ENCODE assay signal across 18 cellular contexts in the genomic region with DNA sequence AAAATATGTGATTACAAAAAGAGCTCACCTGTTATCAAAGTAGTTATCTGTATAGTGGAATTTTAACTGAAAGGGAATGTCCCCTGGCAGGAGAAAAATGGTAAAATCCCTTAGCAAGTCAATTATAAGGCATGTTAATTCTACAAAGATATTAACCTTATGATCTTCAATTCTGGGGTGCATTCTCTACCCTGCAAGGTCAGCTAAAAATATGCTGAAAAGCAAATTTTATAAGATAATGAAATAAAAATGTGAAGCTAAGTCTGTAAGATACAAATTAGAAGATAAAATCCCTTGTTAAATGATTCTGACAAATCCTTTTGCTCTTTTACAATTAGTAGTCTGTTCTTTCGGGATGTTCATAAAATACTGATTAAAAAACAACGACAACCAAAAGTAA.
DNase-seq lines count a peak whose midpoint lies in the region; ATAC-seq, FAIRE-seq and TF ChIP-seq lines count a peak whose summit lies in the region.
"Had no signal": no experiment of that assay in that cellular context is flagged by ENCODE, and none has a peak within 500 bp of the region (broad histone marks: within the 10 kb centered on the region; RNA-seq: fewer than 3 reads in every experiment).

No MANE protein-coding gene starts in this region.

- CTCF ChIA-PET in A549 (lab: Yijun Ruan, JAX): interaction anchor here (1.3 kb wide), 1 partner anchor 108 kb away, joined by 3 read pairs; no protein-coding TSS in a partner anchor

- POLR2A ChIA-PET in A549 (lab: Yijun Ruan, JAX): no interaction called here

- no peak overlapping the region for H3K4me2 ChIP-seq in A549
- H3K4me2 ChIP-seq in OCI-LY3 (ENCODE audit: low read length): peak overlapping the region; percentile 14; the same call in 1 of the 2 replicates

- no peak for TF ChIP-seq CTCF in A549 (IDR thresholded peaks at IDR 0.05)
- no peak for TF ChIP-seq CTCF in HL-60 (IDR thresholded peaks at IDR 0.05; ENCODE audit: insufficient read depth, low read length)
- no peak for TF ChIP-seq CTCF in OCI-LY3 (IDR thresholded peaks at IDR 0.05; ENCODE audit: low read depth, low read length)

- H3K4me1 ChIP-seq in A549: no peaks in the 10 kb centered on the region
- peaks cover 44% of the 10 kb centered on the region for H3K4me1 ChIP-seq in OCI-LY3 (ENCODE audit: low read length)
- H3K4me1 ChIP-seq: Caco-2 had no signal

- intact Hi-C loops in head of caudate nucleus (cut with DNase I): no loop called here

- TF ChIP-seq EP300 in A549 (IDR thresholded peaks at IDR 0.05): no peak

- H4K20me1 ChIP-seq in OCI-LY3 (ENCODE audit: insufficient read depth, low read length): peaks cover 12% of the 10 kb centered on the region; the same call in 1 of the 2 replicates

- ATAC-seq in A549 (no peak), GM21786 (IDR thresholded peaks at IDR 0.05; ENCODE audit: unreplicated experiment) (no peak)
- ATAC-seq: CD8-positive, alpha-beta T cell had no signal

- no peaks in the 10 kb centered on the region for H3K27me3 ChIP-seq in HL-60 (ENCODE audit: insufficient read depth, poor library complexity, severe bottlenecking)
- H3K27me3 ChIP-seq in OCI-LY3 (ENCODE audit: low read depth, low read length): no peaks in the 10 kb centered on the region

- no peak overlapping the region for H3K9ac ChIP-seq in OCI-LY3 (ENCODE audit: low read length)
- H3K9ac ChIP-seq: GM23248 had no signal

- H3K4me3 ChIP-seq in A549 (no peak overlapping the region), HL-60 (replicated peaks; ENCODE audit: insufficient read depth, low read length) (no peak overlapping the region), OCI-LY3 (ENCODE audit: low read length) (no peak overlapping the region)
- H3K4me3 ChIP-seq: GM23248 had no signal

- no peak overlapping the region for H2AFZ ChIP-seq in OCI-LY3 (ENCODE audit: low read depth, low read length)
- H2AFZ ChIP-seq: GM23248 had no signal

- H3K27ac ChIP-seq in A549: no peak overlapping the region
- peak overlapping the region; percentile 80 for H3K27ac ChIP-seq in HL-60 (replicated peaks)
- H3K27ac ChIP-seq in OCI-LY3 (ENCODE audit: low read length): no peak overlapping the region
- H3K27ac ChIP-seq: C4-2B, GM23248 had no signal

- H3K79me2 ChIP-seq in OCI-LY3 (ENCODE audit: low read length): no peaks in the 10 kb centered on the region; the same call in 1 of the 2 replicates

- H3K9me3 ChIP-seq in A549: no peaks in the 10 kb centered on the region
- H3K9me3 ChIP-seq in OCI-LY3 (ENCODE audit: insufficient read depth, low read length): no peaks in the 10 kb centered on the region
- H3K9me3 ChIP-seq: Caco-2 had no signal

- DNase-seq in A549 (ENCODE audit: low read depth in 1 of 2, low spot score in 1 of 2) (no peak), HL-60 (ENCODE audit: low read depth in 1 of 2, low spot score in 1 of 2) (no peak), T-helper 1 cell (no peak), head of caudate nucleus (no peak)
- DNase-seq: 8988T; Caco-2; CD4-positive, CD25-positive, alpha-beta regulatory T cell; CD8-positive, alpha-beta T cell; DMS153; DND-41; GM23248; H7; HCEC 1CT had no signal

- TF ChIP-seq RAD21 in A549 (conservative IDR thresholded peaks at IDR 0.05 in 1 of 2, IDR thresholded peaks at IDR 0.05 in 1 of 2): no peak

- H3K36me3 ChIP-seq in OCI-LY3 (replicated peaks; ENCODE audit: low read depth, low read length): peaks cover 4% of the 10 kb centered on the region

- TF ChIP-seq POLR2A in A549 (IDR thresholded peaks at IDR 0.05; ENCODE audit: low read length): no peak

- no peak for FAIRE-seq in A549 (lab: Jason Lieb, UNC)
- FAIRE-seq: GM12892, H1 had no signal

- 94% methylated on average over 2 of the region's 2 CpGs for WGBS in A549 (ENCODE audit: missing lambda C conversion rate)

TF ChIP-seq in A549, 52 proteins besides CTCF, POLR2A, EP300 and RAD21:
- TF ChIP-seq MAFK (IDR thresholded peaks at IDR 0.05; ENCODE audit: partially characterized antibody) (peak; percentile 63), JUNB (IDR thresholded peaks at IDR 0.05) (no peak)
